10 cellular contexts compared by ENCODE assay signal in the genomic region with DNA sequence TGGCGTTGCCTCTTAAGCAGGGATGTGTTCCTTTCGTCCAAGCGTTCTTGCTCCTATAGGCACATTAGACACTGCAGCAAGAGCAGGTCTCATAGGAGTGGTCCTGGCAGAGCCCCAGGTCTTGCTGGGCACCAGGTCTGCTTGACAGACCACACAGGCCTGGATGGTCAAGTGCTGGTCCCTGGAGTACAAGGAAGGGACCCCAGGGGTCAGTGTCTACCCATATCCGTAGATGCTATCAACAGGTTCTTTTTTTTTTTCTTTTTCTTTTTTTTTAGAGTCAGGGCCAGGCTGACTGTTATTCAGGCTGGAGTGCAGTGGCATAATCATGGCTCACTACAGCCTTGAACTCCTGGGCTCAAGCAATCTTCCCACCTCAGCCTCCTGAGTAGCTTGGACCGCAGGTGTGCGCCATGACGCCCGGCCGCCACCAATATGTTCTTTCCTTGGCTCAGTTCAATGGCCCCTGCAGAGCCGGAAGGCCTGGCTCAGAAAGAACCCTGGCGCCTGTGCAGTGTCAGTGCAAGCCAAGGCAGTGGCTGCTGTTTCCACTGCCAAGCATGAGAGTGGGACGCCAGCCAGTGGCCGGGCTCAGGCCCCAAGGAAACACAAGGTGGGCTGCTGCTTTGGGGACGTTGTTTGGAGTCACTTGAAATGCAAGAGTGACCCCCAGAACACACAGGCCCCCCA. TPM values are rescaled to one million over a fixed set of nuclear protein-coding genes. Genes with fewer than 3 reads are reported as not detected.
A peak's percentile ranks its signal among the peaks of the same experiment; 100 is the strongest.
DNase-seq lines count a peak whose midpoint lies in the region; ATAC-seq and TF ChIP-seq lines count a peak whose summit lies in the region.
"Had no signal": no experiment of that assay in that cellular context is flagged by ENCODE, and none has a peak within 500 bp of the region (broad histone marks: within the 10 kb centered on the region; RNA-seq: fewer than 3 reads in every experiment).

No MANE protein-coding gene starts in this region.

- ATAC-seq in psoas muscle = peak; percentile 69 to 85 (median 78)

- no peaks in the 10 kb centered on the region for H3K27me3 ChIP-seq in psoas muscle (ENCODE audit: insufficient read depth in 3 of 3, low read length in 2 of 3)
- H3K27me3 ChIP-seq in HAP-1 (ENCODE audit: low read depth) = no peaks in the 10 kb centered on the region

- H3K4me3 ChIP-seq in GM12865 (ENCODE audit: low read depth, low read length) = peak overlapping the region; percentile 20; the same call in 1 of the 2 replicates
- no peak overlapping the region for H3K4me3 ChIP-seq in psoas muscle
- no peak overlapping the region for H3K4me3 ChIP-seq in HAP-1

- H3K36me3 ChIP-seq in psoas muscle (ENCODE audit: insufficient read depth in 1 of 2, low read depth in 1 of 2) (no peaks in the 10 kb centered on the region), HAP-1 (replicated peaks) (no peaks in the 10 kb centered on the region)

- in situ Hi-C loops in HAP-1 (cut with MboI; ENCODE audit: low sequenced_read_pairs) = no loop called here

- peak overlapping the region; percentile 54 for H3K27ac ChIP-seq in psoas muscle

- no peaks in the 10 kb centered on the region for H3K9me3 ChIP-seq in psoas muscle
- H3K9me3 ChIP-seq in HAP-1 = no peaks in the 10 kb centered on the region

- TF ChIP-seq CTCF in GM12865 (IDR thresholded peaks at IDR 0.05; ENCODE audit: insufficient read depth, low read depth, low read length, missing control alignments) = peak; percentile 29
- no peak for TF ChIP-seq CTCF in psoas muscle (IDR thresholded peaks at IDR 0.05)

- intact Hi-C loops in psoas muscle (cut with DNase I) = no loop called here

- H3K4me1 ChIP-seq in psoas muscle = peaks cover 17% of the 10 kb centered on the region
- H3K4me1 ChIP-seq in HAP-1 = no peaks in the 10 kb centered on the region

- peak; percentile 71 for DNase-seq in GM12865 (ENCODE audit: low read depth)
- peak; percentile 75 for DNase-seq in NCI-H446 treated with DMSO at 0.1 percent for 48 hours (lab: John Stamatoyannopoulos, UW)
- peak; percentile 37 for DNase-seq in globus pallidus (ENCODE audit: low spot score)
- DNase-seq in psoas muscle = peak; percentile 56 to 83
- DNase-seq in kidney tubule cell (ENCODE audit: low spot score) = no peak
- DNase-seq in HAP-1 (ENCODE audit: low spot score in 2 of 2) = no peak
- DNase-seq in NCI-H2107 (lab: John Stamatoyannopoulos, UW) = no peak
- no peak for DNase-seq in NCI-H774 (lab: John Stamatoyannopoulos, UW)
- DNase-seq: NCI-H2171 treated with DMSO at 0.1 percent for 48 hours had no signal

- WGBS in psoas muscle, 3 donors = 35 to 53% (median 43%) methylated on average over 14 of the region's 14 CpGs

RNA-seq across cellular contexts. Expression of gene TNFRSF8, which starts 10.0 kb away (rescaled TPM):
- under 1 TPM; 0.29 to 0.86 (median 0.50) TPM for total RNA-seq in psoas muscle
- under 1 TPM; 0.25 to 0.64 (median 0.49) TPM for polyA plus RNA-seq in psoas muscle
- total RNA-seq: lung microvascular endothelial cell had no signal

RNA-seq across cellular contexts. Expression of gene MIIP, which starts 33.8 kb away (rescaled TPM):
- total RNA-seq in psoas muscle = 10 to 100 TPM; 14.4 to 20.3 (median 16.7) TPM
- polyA plus RNA-seq in psoas muscle = 10 to 100 TPM; 20.0 to 30.5 (median 23.4) TPM

Comparison
In these comparisons a context has a peak if more than half of its experiments do, and no peak if none do; other contexts are left out.
1. DNase-seq: peak in GM12865 (single experiment), NCI-H446 treated with DMSO at 0.1 percent for 48 hours (single experiment), globus pallidus (single experiment) and psoas muscle (2 of 2); none in kidney tubule cell (single experiment), HAP-1 (0 of 2), NCI-H2107 (single experiment) and NCI-H774 (single experiment).